Comparison of ENCODE assay signal across 8 cellular contexts in the genomic region with DNA sequence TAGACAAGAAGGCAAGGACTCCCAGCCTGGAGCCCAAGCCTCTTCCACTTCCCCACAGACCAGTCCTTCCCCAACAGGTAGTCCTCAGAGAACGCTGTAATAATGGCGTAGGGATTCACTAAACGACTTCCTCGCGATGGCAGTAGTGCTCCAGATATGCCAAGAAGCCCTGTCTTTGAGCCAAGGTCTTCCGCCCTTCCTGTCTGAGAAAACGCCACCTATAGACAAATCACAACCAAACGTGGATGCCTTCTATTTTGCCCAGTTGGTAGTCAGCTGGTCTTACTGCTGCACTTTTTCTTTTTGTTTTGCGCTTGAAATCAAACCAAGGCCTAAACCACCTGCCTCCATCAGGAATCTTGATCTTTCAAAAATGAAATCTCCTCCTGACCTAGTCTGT.
DNase-seq lines count a peak whose midpoint lies in the region; ATAC-seq lines count a peak whose summit lies in the region.

No MANE protein-coding gene starts in this region.

- H3K36me3 ChIP-seq in stomach smooth muscle (ENCODE audit: control insufficient read depth in 2 of 2, insufficient read depth in 2 of 2, low read length in 2 of 2) = no peaks in the 10 kb centered on the region

- H3K27me3 ChIP-seq in stomach smooth muscle (ENCODE audit: control insufficient read depth in 1 of 2, insufficient read depth in 2 of 2, low read length in 2 of 2) = no peaks in the 10 kb centered on the region

- peaks cover 5% of the 10 kb centered on the region for H3K4me1 ChIP-seq in stomach smooth muscle (ENCODE audit: control insufficient read depth, insufficient read depth, low read length)

- peak overlapping the region in 1 of 2 donors; percentile 75 for H3K9ac ChIP-seq in stomach smooth muscle (ENCODE audit: low read length in 2 of 2)

- H3K27ac ChIP-seq in stomach smooth muscle (ENCODE audit: low read length) = peak overlapping the region; percentile 91

- peak; percentile 28 for DNase-seq in AG08396 (ENCODE audit: low spot score)
- DNase-seq in NCI-H2227 treated with DMSO at 0.1 percent for 48 hours (lab: John Stamatoyannopoulos, UW) = peak; percentile 76
- peak; percentile 29 for DNase-seq in dedifferentiated amniotic fluid mesenchymal stem cell (ENCODE audit: extremely low spot score)
- no peak for DNase-seq in RKO (ENCODE audit: low spot score)
- no peak for DNase-seq in SHP77 treated with DMSO at 0.1 percent for 48 hours (lab: John Stamatoyannopoulos, UW)
- DNase-seq in HuH-7 (ENCODE audit: low spot score) = no peak

- H3K9me3 ChIP-seq in stomach smooth muscle (ENCODE audit: control insufficient read depth in 2 of 2, low read length in 2 of 2) = no peaks in the 10 kb centered on the region

- peak overlapping the region in 1 of 2 donors; percentile 79 for H3K4me3 ChIP-seq in stomach smooth muscle (ENCODE audit: low read length in 2 of 2)

- peak; percentile 40 for ATAC-seq in GM19328 (IDR thresholded peaks at IDR 0.05; ENCODE audit: unreplicated experiment)

Comparison
In these comparisons a context has a peak if more than half of its experiments do, and no peak if none do; other contexts are left out.
1. DNase-seq: peak in AG08396 (single experiment), NCI-H2227 treated with DMSO at 0.1 percent for 48 hours (single experiment) and dedifferentiated amniotic fluid mesenchymal stem cell (single experiment); none in RKO (single experiment), SHP77 treated with DMSO at 0.1 percent for 48 hours (single experiment) and HuH-7 (single experiment).